20 cellular contexts compared by ENCODE assay signal in genomic region chr5:6730807-6731206, GRCh38. TPM values are rescaled to one million over a fixed set of nuclear protein-coding genes. Genes with fewer than 3 reads are reported as not detected.
A peak's percentile ranks its signal among the peaks of the same experiment; 100 is the strongest.
DNase-seq lines count a peak whose midpoint lies in the region; ATAC-seq and TF ChIP-seq lines count a peak whose summit lies in the region.
"Had no signal": no experiment of that assay in that cellular context is flagged by ENCODE, and none has a peak within 500 bp of the region (broad histone marks: within the 10 kb centered on the region; RNA-seq: fewer than 3 reads in every experiment).

No MANE protein-coding gene starts in this region.

- H3K9me3 Mint-ChIP-seq in activated T-helper 1 cell treated with anti-CD3 and anti-CD28 coated beads, Interleukin-12 subunit alpha, Interleukin-12 subunit beta, Interleukin-2, Interleukin-4 antibody, amounts not matched to agents 30 ng/mL and 10 ng/mL and 1 ng/mL, durations not matched to agents 14 hours and 24 hours and 36 hours: no peaks in the 10 kb centered on the region
- H3K9me3 Mint-ChIP-seq: activated CD4-positive, alpha-beta memory T cell treated with anti-CD3 and anti-CD28 coated beads, Interleukin-2, amount 10 ng/mL, durations not matched to agents 7 days and 5 days; CD8-positive, alpha-beta memory T cell; neural crest cell had no signal

- no peak for DNase-seq in activated T-helper 1 cell treated with anti-CD3 and anti-CD28 coated beads, Interleukin-12 subunit alpha, Interleukin-12 subunit beta, Interleukin-2, Interleukin-4 antibody, amounts not matched to agents 30 ng/mL and 10 ng/mL and 1 ng/mL, durations not matched to agents 14 hours and 24 hours and 36 hours (ENCODE audit: low spot score)
- DNase-seq in right lobe of liver (no peak), WERI-Rb-1 (no peak), NCI-H2107 (lab: John Stamatoyannopoulos, UW) (no peak), prostate gland (ENCODE audit: low spot score) (no peak)
- DNase-seq: activated CD4-positive, alpha-beta memory T cell treated with anti-CD3 and anti-CD28 coated beads, Interleukin-2, amount 10 ng/mL, durations not matched to agents 7 days and 5 days; CD8-positive, alpha-beta memory T cell; DMS79; foreskin keratinocyte; NCI-H1930; NCI-H510A; SHP77; substantia nigra had no signal

- H3K27me3 Mint-ChIP-seq in activated T-helper 1 cell treated with anti-CD3 and anti-CD28 coated beads, Interleukin-12 subunit alpha, Interleukin-12 subunit beta, Interleukin-2, Interleukin-4 antibody, amounts not matched to agents 30 ng/mL and 10 ng/mL and 1 ng/mL, durations not matched to agents 14 hours and 24 hours and 36 hours (ENCODE audit: insufficient read depth): no peaks in the 10 kb centered on the region
- H3K27me3 Mint-ChIP-seq: activated CD4-positive, alpha-beta memory T cell treated with anti-CD3 and anti-CD28 coated beads, Interleukin-2, amount 10 ng/mL, durations not matched to agents 7 days and 5 days; CD8-positive, alpha-beta memory T cell had no signal

- H3K27ac Mint-ChIP-seq in activated T-helper 1 cell treated with anti-CD3 and anti-CD28 coated beads, Interleukin-12 subunit alpha, Interleukin-12 subunit beta, Interleukin-2, Interleukin-4 antibody, amounts not matched to agents 30 ng/mL and 10 ng/mL and 1 ng/mL, durations not matched to agents 14 hours and 24 hours and 36 hours: peak overlapping the region; percentile 13

- H3K27me3 ChIP-seq in right lobe of liver (no peaks in the 10 kb centered on the region), WERI-Rb-1 (ENCODE audit: insufficient read depth, low read depth, severe bottlenecking) (no peaks in the 10 kb centered on the region), prostate gland (replicated peaks; ENCODE audit: insufficient read depth) (no peaks in the 10 kb centered on the region)
- H3K27me3 ChIP-seq: foreskin keratinocyte, spleen, vagina had no signal

- no peaks in the 10 kb centered on the region for H3K9me3 ChIP-seq in right lobe of liver
- no peaks in the 10 kb centered on the region for H3K9me3 ChIP-seq in WERI-Rb-1 (ENCODE audit: severe bottlenecking)
- no peaks in the 10 kb centered on the region for H3K9me3 ChIP-seq in prostate gland
- H3K9me3 ChIP-seq: spleen, vagina had no signal

- H3K4me3 ChIP-seq in right lobe of liver (no peak overlapping the region), WERI-Rb-1 (ENCODE audit: low read depth, low read length) (no peak overlapping the region), prostate gland (no peak overlapping the region)
- H3K4me3 ChIP-seq: spleen, vagina had no signal

- H3K4me1 Mint-ChIP-seq in activated T-helper 1 cell treated with anti-CD3 and anti-CD28 coated beads, Interleukin-12 subunit alpha, Interleukin-12 subunit beta, Interleukin-2, Interleukin-4 antibody, amounts not matched to agents 30 ng/mL and 10 ng/mL and 1 ng/mL, durations not matched to agents 14 hours and 24 hours and 36 hours (ENCODE audit: low read depth): peaks cover 83% of the 10 kb centered on the region

- H3K4me3 Mint-ChIP-seq in activated T-helper 1 cell treated with anti-CD3 and anti-CD28 coated beads, Interleukin-12 subunit alpha, Interleukin-12 subunit beta, Interleukin-2, Interleukin-4 antibody, amounts not matched to agents 30 ng/mL and 10 ng/mL and 1 ng/mL, durations not matched to agents 14 hours and 24 hours and 36 hours: peak overlapping the region; percentile 32
- H3K4me3 Mint-ChIP-seq: activated CD4-positive, alpha-beta memory T cell treated with anti-CD3 and anti-CD28 coated beads, Interleukin-2, amount 10 ng/mL, durations not matched to agents 7 days and 5 days; neural crest cell had no signal

- H3K27ac ChIP-seq in 22Rv1 (peak overlapping the region; percentile 30; the same call in 1 of the 2 replicates), right lobe of liver (peak overlapping the region in 2 of 3 donors; percentile 63 to 67), WERI-Rb-1 (no peak overlapping the region), prostate gland (no peak overlapping the region)
- H3K27ac ChIP-seq: epithelial cell of prostate, foreskin keratinocyte, vagina had no signal

- peaks cover 0 to 61% (median 26%) of the 10 kb centered on the region in 4 donors for H3K4me1 ChIP-seq in right lobe of liver
- peaks cover 5% of the 10 kb centered on the region for H3K4me1 ChIP-seq in prostate gland (replicated peaks)

- peak; percentile 24 for ATAC-seq in GM18861 (IDR thresholded peaks at IDR 0.05; ENCODE audit: unreplicated experiment)
- peak in 2 of 4 donors; percentile 59 to 65 for ATAC-seq in right lobe of liver
- ATAC-seq in GM18867 (IDR thresholded peaks at IDR 0.05; ENCODE audit: unreplicated experiment): no peak
- ATAC-seq: foreskin keratinocyte had no signal

- no peak for TF ChIP-seq POLR2A in right lobe of liver (IDR thresholded peaks at IDR 0.05)
- TF ChIP-seq POLR2A in prostate gland (IDR thresholded peaks at IDR 0.05): no peak

- H3K36me3 ChIP-seq in right lobe of liver (no peaks in the 10 kb centered on the region), WERI-Rb-1 (peaks cover 24% of the 10 kb centered on the region), prostate gland (no peaks in the 10 kb centered on the region)
- H3K36me3 ChIP-seq: vagina had no signal

- TF ChIP-seq CTCF in 22Rv1 (IDR thresholded peaks at IDR 0.05) (no peak), right lobe of liver (IDR thresholded peaks at IDR 0.05) (no peak), WERI-Rb-1 (IDR thresholded peaks at IDR 0.05; ENCODE audit: low read depth, low read length) (no peak), prostate gland (IDR thresholded peaks at IDR 0.05) (no peak)

- WGBS in right lobe of liver (ENCODE audit: insufficient coverage, low coverage, low lambda C conversion rate, missing lambda C conversion rate): 30% methylated on average over 3 of the region's 3 CpGs
- 84% methylated on average over 3 of the region's 3 CpGs for WGBS in prostate gland

- H3K36me3 Mint-ChIP-seq in activated T-helper 1 cell treated with anti-CD3 and anti-CD28 coated beads, Interleukin-12 subunit alpha, Interleukin-12 subunit beta, Interleukin-2, Interleukin-4 antibody, amounts not matched to agents 30 ng/mL and 10 ng/mL and 1 ng/mL, durations not matched to agents 14 hours and 24 hours and 36 hours (ENCODE audit: low read depth): peaks cover 12% of the 10 kb centered on the region

- intact Hi-C loops in activated T-helper 1 cell treated with anti-CD3 and anti-CD28 coated beads, Interleukin-12 subunit alpha, Interleukin-12 subunit beta, Interleukin-2, Interleukin-4 antibody, amounts not matched to agents 30 ng/mL and 10 ng/mL and 1 ng/mL, durations not matched to agents 14 hours and 24 hours and 36 hours (cut with micrococcal nuclease): no loop called here
- intact Hi-C loops in right lobe of liver (cut with DNase I) (no loop called here), prostate gland (cut with DNase I) (no loop called here)

RNA-seq across cellular contexts. Expression of gene TENT4A, which starts 17.6 kb away (rescaled TPM):
- total RNA-seq in activated T-helper 1 cell treated with anti-CD3 and anti-CD28 coated beads, Interleukin-12 subunit alpha, Interleukin-12 subunit beta, Interleukin-2, Interleukin-4 antibody, amounts not matched to agents 30 ng/mL and 10 ng/mL and 1 ng/mL, durations not matched to agents 14 hours and 24 hours and 36 hours: 40.6 and 42.3 TPM in 2 replicates
- total RNA-seq in right lobe of liver: 10 to 100 TPM in 4 of 6 experiments, 1 to 10 TPM in 2; 8.5 to 23.1 (median 13.2) TPM
- 10 to 100 TPM; 12.9 to 40.4 TPM for total RNA-seq in prostate gland

Comparison
In these comparisons a context has a peak if more than half of its experiments do, and no peak if none do; other contexts are left out.
1. H3K27ac ChIP-seq: peak in 22Rv1 (single experiment) and right lobe of liver (2 of 3); none in WERI-Rb-1 (single experiment) and prostate gland (0 of 2).